9 cellular contexts compared by ENCODE assay signal in genomic region chr12:109020750-109021380, GRCh38. TPM values are rescaled to one million over a fixed set of nuclear protein-coding genes. Genes with fewer than 3 reads are reported as not detected.
DNase-seq lines count a peak whose midpoint lies in the region; ATAC-seq and TF ChIP-seq lines count a peak whose summit lies in the region.
"Had no signal": no experiment of that assay in that cellular context is flagged by ENCODE, and none has a peak within 500 bp of the region (broad histone marks: within the 10 kb centered on the region; RNA-seq: fewer than 3 reads in every experiment).

TSS of gene SVOP (minus strand) at chr12:109021068. CDS start at chr12:109020868, 200 bp downstream.

- peaks cover 40 to 50% (median 49%) of the 10 kb centered on the region in 3 donors for H3K27me3 Mint-ChIP-seq in naive B cell

- H3K4me3 ChIP-seq in fibroblast of pulmonary artery (replicated peaks; ENCODE audit: low read depth, low read length) = no peak within 1 kb of the TSS
- H3K4me3 ChIP-seq in suprapubic skin = no peak within 1 kb of the TSS

- H3K9me3 Mint-ChIP-seq in naive B cell = peaks cover 0 to 8% (median 0%) of the 10 kb centered on the region in 7 donors

- DNase-seq in Ammon's horn (ENCODE audit: low spot score) (peak; percentile 87), HS-5 (ENCODE audit: low read depth) (peak; percentile 18), NCI-H748 treated with DMSO at 0.1 percent for 48 hours (lab: John Stamatoyannopoulos, UW) (peak; percentile 73), fibroblast of pulmonary artery (ENCODE audit: low read depth) (peak; percentile 85), naive B cell (no peak), suprapubic skin (ENCODE audit: low spot score in 2 of 2) (peak; percentile 72 to 82)
- peak; percentile 24 for DNase-seq in activated T-cell treated with anti-CD3 and anti-CD28 coated beads, Interleukin-2, amount 50 U/mL, for 1 hour

- peaks cover 4% of the 10 kb centered on the region for H3K4me1 ChIP-seq in suprapubic skin

- no peaks in the 10 kb centered on the region for H3K9me3 ChIP-seq in suprapubic skin

- peak within 1 kb of the TSS in 1 of 8 donors; percentile 19 for H3K4me3 Mint-ChIP-seq in naive B cell

- ATAC-seq in naive B cell (ENCODE audit: low read depth in 2 of 2) = peak; percentile 12 to 45
- no peak for ATAC-seq in GM18517 (IDR thresholded peaks at IDR 0.05; ENCODE audit: unreplicated experiment)

- peaks cover 0 to 6% (median 0%) of the 10 kb centered on the region in 3 donors for H3K4me1 Mint-ChIP-seq in naive B cell

- H3K36me3 ChIP-seq in suprapubic skin = no peaks in the 10 kb centered on the region

- no peak for TF ChIP-seq EP300 in suprapubic skin (IDR thresholded peaks at IDR 0.05)

- TF ChIP-seq POLR2A in suprapubic skin (IDR thresholded peaks at IDR 0.05) = no peak

- H3K27ac ChIP-seq in suprapubic skin = no peak within 1 kb of the TSS

- 16% methylated on average over 13 of the region's 31 CpGs for WGBS in suprapubic skin

- no peak within 1 kb of the TSS for H3K27ac Mint-ChIP-seq in naive B cell
- H3K27ac Mint-ChIP-seq: naive thymus-derived CD8-positive, alpha-beta T cell had no signal

- no peaks in the 10 kb centered on the region for H3K36me3 Mint-ChIP-seq in naive B cell

- no peak for TF ChIP-seq CTCF in fibroblast of pulmonary artery (IDR thresholded peaks at IDR 0.05; ENCODE audit: low read length, missing control alignments)
- no peak for TF ChIP-seq CTCF in suprapubic skin (IDR thresholded peaks at IDR 0.05)

- peaks cover 7% of the 10 kb centered on the region for H3K27me3 ChIP-seq in suprapubic skin

RNA-seq across cellular contexts. Expression of gene SVOP, which starts in this region (rescaled TPM):
- not detected for polyA plus RNA-seq in naive B cell (ENCODE audit: low read depth in 6 of 6)
- not detected for total RNA-seq in suprapubic skin
- total RNA-seq: naive thymus-derived CD8-positive, alpha-beta T cell had no signal
- polyA plus RNA-seq: naive thymus-derived CD8-positive, alpha-beta T cell had no signal

Comparison
In these comparisons a context has a peak if more than half of its experiments do, and no peak if none do; other contexts are left out.
1. Peak in ATAC-seq in naive B cell; RNA of the gene not detected or under 1 TPM.
2. Peak in DNase-seq in suprapubic skin; RNA of the gene not detected or under 1 TPM.